ENCODE assay signal across 8 cellular contexts in genomic region chr13:41061914-41062837, GRCh38. TPM values are rescaled to one million over a fixed set of nuclear protein-coding genes. Genes with fewer than 3 reads are reported as not detected.
DNase-seq lines count a peak whose midpoint lies in the region; ATAC-seq and TF ChIP-seq lines count a peak whose summit lies in the region.

No MANE protein-coding gene starts in this region.

- intact Hi-C loops in ascending aorta (cut with DNase I), result loop anchor here (2.0 to 10.0 kb wide), 9 partner anchors 71 to 1210 kb away; partner anchors contain the start of genes AKAP11, DGKH, FOXO1 and KBTBD6

- H2AFZ ChIP-seq in MM.1S (ENCODE audit: low read length), result peak overlapping the region; percentile 78

- H3K27ac ChIP-seq in MM.1S (ENCODE audit: low read length), result peak overlapping the region; percentile 89; the same call in 1 of the 2 replicates
- H3K27ac ChIP-seq in ascending aorta, result peak overlapping the region; percentile 97 to 99

- ATAC-seq in activated CD4-positive, CD25-positive, alpha-beta regulatory T cell treated with anti-CD3 and anti-CD28 coated beads, Interleukin-2, amount 50 U/mL, for 24 hours, result peak; percentile 3 to 9

- H3K79me2 ChIP-seq in MM.1S (ENCODE audit: low read length), result peaks cover 52% of the 10 kb centered on the region

- peak overlapping the region; percentile 69 for H3K4me2 ChIP-seq in MM.1S (ENCODE audit: low read depth, low read length)

- no peaks in the 10 kb centered on the region for H4K20me1 ChIP-seq in MM.1S (ENCODE audit: insufficient read depth, low read length)

- H3F3A ChIP-seq in MM.1S (ENCODE audit: insufficient read depth, low read length), result peaks cover 25% of the 10 kb centered on the region

- no peak for DNase-seq in activated CD4-positive, CD25-positive, alpha-beta regulatory T cell treated with anti-CD3 and anti-CD28 coated beads, Interleukin-2, amount 50 U/mL, for 72 hours
- no peak for DNase-seq in HFF-Myc (ENCODE audit: extremely low read depth, low read depth)
- peak; percentile 39 for DNase-seq in MM.1S
- no peak for DNase-seq in ascending aorta (ENCODE audit: low spot score in 2 of 2)
- peak; percentile 58 for DNase-seq in hepatic stellate cell (ENCODE audit: low spot score)
- DNase-seq in skeletal muscle cell (ENCODE audit: low read depth), result no peak
- no peak for DNase-seq in Kasumi-1 (lab: John Stamatoyannopoulos, UW)

- no peaks in the 10 kb centered on the region for H3K9me3 ChIP-seq in MM.1S (replicated peaks; ENCODE audit: insufficient read depth, low read length)
- H3K9me3 ChIP-seq in ascending aorta, result no peaks in the 10 kb centered on the region

- H3K9me2 ChIP-seq in MM.1S (replicated peaks; ENCODE audit: insufficient read depth, low read length), result no peaks in the 10 kb centered on the region

- peak overlapping the region; percentile 71; the same call in 1 of the 2 replicates for H3K9ac ChIP-seq in MM.1S (ENCODE audit: low read length)

- peak overlapping the region; percentile 69 for H3K4me3 ChIP-seq in HFF-Myc (replicated peaks; ENCODE audit: low read depth, low read length)
- H3K4me3 ChIP-seq in MM.1S (ENCODE audit: low read length), result peak overlapping the region; percentile 84
- peak overlapping the region; percentile 81 to 93 for H3K4me3 ChIP-seq in ascending aorta
- H3K4me3 ChIP-seq in skeletal muscle cell (ENCODE audit: low read depth, low read length), result peak overlapping the region; percentile 88

- H3K27me3 ChIP-seq in MM.1S (replicated peaks; ENCODE audit: insufficient read depth, low read length) (no peaks in the 10 kb centered on the region), ascending aorta (no peaks in the 10 kb centered on the region)

- H3K36me3 ChIP-seq in MM.1S (replicated peaks; ENCODE audit: insufficient read depth, low read length), result no peaks in the 10 kb centered on the region
- peaks cover 16% of the 10 kb centered on the region in 2 donors for H3K36me3 ChIP-seq in ascending aorta

- TF ChIP-seq CTCF in HFF-Myc (IDR thresholded peaks at IDR 0.05; ENCODE audit: low read depth, low read length, missing control alignments) (no peak), MM.1S (IDR thresholded peaks at IDR 0.05; ENCODE audit: low read length) (no peak), ascending aorta (IDR thresholded peaks at IDR 0.05) (no peak)

- peaks cover 5% of the 10 kb centered on the region; the same call in 1 of the 2 replicates for H3K4me1 ChIP-seq in MM.1S (ENCODE audit: low read length)
- H3K4me1 ChIP-seq in ascending aorta, result peaks cover 25 to 38% of the 10 kb centered on the region in 2 donors

RNA-seq across cellular contexts. Expression of gene WBP4, which starts 0.9 kb away (rescaled TPM):
- total RNA-seq in ascending aorta, result 0.96 TPM

RNA-seq across cellular contexts. Expression of gene ELF1, which starts 43.1 kb away (rescaled TPM):
- 105 TPM for total RNA-seq in ascending aorta

Comparison
In these comparisons a context has a peak if more than half of its experiments do, and no peak if none do; other contexts are left out.
1. DNase-seq: peak in MM.1S (single experiment) and hepatic stellate cell (single experiment); none in activated CD4-positive, CD25-positive, alpha-beta regulatory T cell treated with anti-CD3 and anti-CD28 coated beads, Interleukin-2, amount 50 U/mL, for 72 hours (single experiment), HFF-Myc (single experiment), ascending aorta (0 of 2), skeletal muscle cell (single experiment) and Kasumi-1 (0 of 2).
2. Peak in every context shown above with its lines, with median percentiles within 50 percentile points of each other: H3K4me3 ChIP-seq.